10 cellular contexts compared by ENCODE assay signal in genomic region chr7:10657837-10658236, GRCh38.
"Had no signal": no experiment of that assay in that cellular context is flagged by ENCODE, and none has a peak within 500 bp of the region (broad histone marks: within the 10 kb centered on the region; RNA-seq: fewer than 3 reads in every experiment).

No MANE protein-coding gene starts in this region.

- H3K4me3 Mint-ChIP-seq: GM23338, H9, HFFc6 had no signal

- FAIRE-seq: H1, H54 had no signal

- ATAC-seq: HCT116 had no signal

- H3K27ac Mint-ChIP-seq: GM23338, H9, HFFc6 had no signal

- H3K4me1 ChIP-seq: HAP-1 had no signal

- H3K9me3 Mint-ChIP-seq: GM23338, H9 had no signal

- DNase-seq: GM23248, GOT3, HCEC 1CT, HFFc6 had no signal

- H2AFZ ChIP-seq: GM23248, GM23338 had no signal

- H3K9ac ChIP-seq: GM23248 had no signal

- H3K4me3 ChIP-seq: GM23248, GM23338, HAP-1 had no signal

- H3K4me2 ChIP-seq: GM23338 had no signal

- H3K36me3 ChIP-seq: HAP-1 had no signal

- H3K27ac ChIP-seq: GM23248 had no signal

- H3K9me3 ChIP-seq: HAP-1 had no signal
